Comparison of ENCODE assay signal across 15 cellular contexts in genomic region chr6:33962673-33963072, GRCh38.
"Had no signal": no experiment of that assay in that cellular context is flagged by ENCODE, and none has a peak within 500 bp of the region (broad histone marks: within the 10 kb centered on the region; RNA-seq: fewer than 3 reads in every experiment).

No MANE protein-coding gene starts in this region.

- H3K27ac ChIP-seq: cardiac muscle cell, esophagus muscularis mucosa, hepatocyte, left lung, neutrophil, stomach had no signal

- DNase-seq: activated CD4-positive, alpha-beta T cell treated with anti-CD3 and anti-CD28 coated beads, Interleukin-2, amount 50 U/mL, for 48 hours; activated CD8-positive, alpha-beta memory T cell treated with anti-CD3 and anti-CD28 coated beads, Interleukin-2, amount 50 U/mL, for 48 hours; activated naive CD4-positive, alpha-beta T cell treated with Interleukin-2 at 50 U/mL for 16 hours; islet precursor cell; mucosa of descending colon; naive thymus-derived CD4-positive, alpha-beta T cell; small intestine; stomach had no signal

- H3K4me1 ChIP-seq: esophagus muscularis mucosa, left lung, stomach had no signal

- H3K79me2 ChIP-seq: hepatocyte had no signal

- H3K9me3 ChIP-seq: left lung, mucosa of descending colon, neutrophil, stomach had no signal

- H3K9me3 Mint-ChIP-seq: activated T-cell treated with anti-CD3 and anti-CD28 coated beads, Interleukin-2, amount 50 U/mL, for 72 hours; T-helper 2 cell treated with Interferon-gamma antibody and Interleukin-4, amounts not matched to agents 5 μg/mL and 100 μg/mL, for 36 hours had no signal

- ATAC-seq: left lung; mucosa of descending colon; naive thymus-derived CD4-positive, alpha-beta T cell had no signal

- H2AFZ ChIP-seq: hepatocyte had no signal

- H3K27ac Mint-ChIP-seq: activated T-cell treated with anti-CD3 and anti-CD28 coated beads, Interleukin-2, amount 50 U/mL, for 72 hours; T-helper 2 cell treated with Interferon-gamma antibody and Interleukin-4, amounts not matched to agents 5 μg/mL and 100 μg/mL, for 36 hours had no signal

- H3K4me2 ChIP-seq: hepatocyte had no signal

- H3K4me3 Mint-ChIP-seq: activated T-cell treated with anti-CD3 and anti-CD28 coated beads, Interleukin-2, amount 50 U/mL, for 72 hours; naive thymus-derived CD4-positive, alpha-beta T cell; T-helper 2 cell treated with Interferon-gamma antibody and Interleukin-4, amounts not matched to agents 5 μg/mL and 100 μg/mL, for 36 hours had no signal

- H3K27me3 ChIP-seq: cardiac muscle cell, hepatocyte had no signal
